In the genomic region with DNA sequence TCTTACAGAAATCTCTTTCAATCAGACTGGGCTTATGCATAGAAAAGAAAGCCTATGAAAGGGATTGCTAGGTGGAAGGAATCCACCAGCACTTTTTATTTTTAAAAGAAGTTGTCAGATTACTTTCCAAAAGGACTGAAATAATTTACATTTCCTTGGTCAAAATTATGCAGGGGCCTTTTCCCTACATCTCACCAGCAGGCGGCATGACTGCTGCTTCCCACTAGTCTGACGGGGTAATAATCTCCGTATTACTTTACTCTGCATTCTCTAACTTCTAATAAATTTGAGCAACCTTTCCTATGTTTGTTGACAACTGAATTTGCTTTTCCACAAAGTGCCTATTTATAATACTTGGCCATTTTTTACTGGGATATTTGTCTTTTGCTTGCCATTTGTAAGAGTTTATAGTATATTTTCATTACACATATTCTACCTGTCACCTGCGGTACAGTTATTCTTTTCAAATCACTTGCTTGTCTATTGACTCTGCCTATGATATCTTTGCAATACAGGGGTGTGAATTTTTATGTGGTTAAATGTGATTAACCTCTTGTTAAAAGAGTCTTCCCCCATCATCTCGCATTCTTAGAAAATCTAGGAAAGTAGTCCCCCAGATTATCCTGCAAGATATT, we compare ENCODE assay signal across 9 cellular contexts. TPM values are rescaled to one million over a fixed set of nuclear protein-coding genes. Genes with fewer than 3 reads are reported as not detected.
DNase-seq lines count a peak whose midpoint lies in the region; ATAC-seq and TF ChIP-seq lines count a peak whose summit lies in the region.
"Had no signal": no experiment of that assay in that cellular context is flagged by ENCODE, and none has a peak within 500 bp of the region (broad histone marks: within the 10 kb centered on the region; RNA-seq: fewer than 3 reads in every experiment).

No MANE protein-coding gene starts in this region.

- no peaks in the 10 kb centered on the region for H3K9me2 ChIP-seq in SU-DHL-6 (replicated peaks; ENCODE audit: insufficient read depth, low read length)

- no peaks in the 10 kb centered on the region for H3K79me2 ChIP-seq in SU-DHL-6 (ENCODE audit: insufficient read depth, low read length)

- TF ChIP-seq CTCF in BJ (IDR thresholded peaks at IDR 0.05; ENCODE audit: insufficient read depth, low read depth, low read length) (peak; percentile 75), GM13977 (IDR thresholded peaks at IDR 0.05; ENCODE audit: extremely low read depth, insufficient read depth, missing control alignments) (peak; percentile 33), SU-DHL-6 (IDR thresholded peaks at IDR 0.05; ENCODE audit: insufficient read depth, low read length, poor library complexity, severe bottlenecking) (peak; percentile 26), omental fat pad (IDR thresholded peaks at IDR 0.05) (no peak)

- no peak overlapping the region for H3K9ac ChIP-seq in SU-DHL-6 (ENCODE audit: low read length)

- H4K20me1 ChIP-seq in SU-DHL-6 (ENCODE audit: low read depth, low read length): no peaks in the 10 kb centered on the region

- H3K27ac ChIP-seq in SU-DHL-6 (ENCODE audit: low read depth, low read length): no peak overlapping the region
- H3K27ac ChIP-seq: coronary artery had no signal

- in situ Hi-C loops in GM13977 (cut with MboI; ENCODE audit: low pct_unique_long_range_greater_than_20kb, low sequenced_read_pairs, unreplicated experiment): loop anchor here (10.0 to 25.0 kb wide), 3 partner anchors 495 to 853 kb away; no protein-coding TSS in a partner anchor

- no peak overlapping the region for H3K4me2 ChIP-seq in SU-DHL-6 (ENCODE audit: low read depth, low read length, poor library complexity, severe bottlenecking)

- no peak for ATAC-seq in HG02970 (IDR thresholded peaks at IDR 0.05; ENCODE audit: low FRiP score, unreplicated experiment)
- ATAC-seq in omental fat pad (ENCODE audit: low FRiP score): no peak

- H3K36me3 ChIP-seq in BJ (ENCODE audit: control insufficient read depth, insufficient read depth, low read length) (no peaks in the 10 kb centered on the region), SU-DHL-6 (ENCODE audit: low read length) (no peaks in the 10 kb centered on the region)

- H3K4me3 ChIP-seq in BJ (ENCODE audit: low read depth, low read length): no peak overlapping the region
- H3K4me3 ChIP-seq in SU-DHL-6 (ENCODE audit: insufficient read depth, low read length, poor library complexity, severe bottlenecking): no peak overlapping the region
- H3K4me3 ChIP-seq: coronary artery had no signal

- no peak overlapping the region for H2AFZ ChIP-seq in SU-DHL-6 (ENCODE audit: low read depth, low read length, severe bottlenecking)

- CTCF ChIA-PET in BJ (lab: Yijun Ruan, JAX): no interaction called here

- H3K27me3 ChIP-seq in BJ (ENCODE audit: control insufficient read depth, insufficient read depth, low read length) (peaks cover 3% of the 10 kb centered on the region; the same call in 1 of the 2 replicates), SU-DHL-6 (ENCODE audit: low read length) (no peaks in the 10 kb centered on the region)

- no peak for DNase-seq in BJ (ENCODE audit: low read depth)
- no peak for DNase-seq in GM13977 (ENCODE audit: low spot score)
- DNase-seq in kidney glomerular epithelial cell (lab: John Stamatoyannopoulos, UW): peak; percentile 4
- no peak for DNase-seq in NCI-H1436 (lab: John Stamatoyannopoulos, UW)
- DNase-seq in omental fat pad (ENCODE audit: low spot score): no peak
- no peak for DNase-seq in GM19238 (ENCODE audit: insufficient read length, low spot score)

- no peaks in the 10 kb centered on the region for H3K9me3 ChIP-seq in SU-DHL-6 (ENCODE audit: insufficient read depth, low read length)

- H3F3A ChIP-seq in SU-DHL-6 (ENCODE audit: insufficient read depth): no peaks in the 10 kb centered on the region

- POLR2A ChIA-PET in BJ (lab: Charles Lee): no interaction called here

RNA-seq across cellular contexts. Expression of gene USP47, which starts 51.9 kb away (rescaled TPM):
- polyA plus RNA-seq in BJ (2011; rRNA removed): 15.0 and 22.1 TPM in 2 replicates
- 15.7 and 23.0 TPM in 2 replicates for polyA minus RNA-seq in BJ (2011; rRNA and poly(A)+ RNA removed)
- total RNA-seq in omental fat pad: 10 to 100 TPM; 61.0 to 83.3 (median 72.8) TPM

Comparison
In these comparisons a context has a peak if more than half of its experiments do, and no peak if none do; other contexts are left out.
1. CTCF ChIP-seq: peak in BJ (single experiment), GM13977 (single experiment) and SU-DHL-6 (single experiment); none in omental fat pad (0 of 3).